In genomic region chr6:149056777-149057463, GRCh38 we compare ENCODE assay signal across 24 cellular contexts.
DNase-seq lines count a peak whose midpoint lies in the region; ATAC-seq and TF ChIP-seq lines count a peak whose summit lies in the region.
"Had no signal": no experiment of that assay in that cellular context is flagged by ENCODE, and none has a peak within 500 bp of the region (broad histone marks: within the 10 kb centered on the region; RNA-seq: fewer than 3 reads in every experiment).

No MANE protein-coding gene starts in this region.

- peak overlapping the region; percentile 44; the same call in 1 of the 2 replicates for H3K27ac ChIP-seq in DND-41 (ENCODE audit: low read length)
- H3K27ac ChIP-seq: RWPE1, SK-N-MC had no signal

- H3K4me1 ChIP-seq in DND-41 (ENCODE audit: insufficient read depth, low read length): peaks cover 67% of the 10 kb centered on the region
- H3K4me1 ChIP-seq: HAP-1 had no signal

- no peak overlapping the region for H2AFZ ChIP-seq in DND-41 (ENCODE audit: low read depth, low read length)

- TF ChIP-seq CTCF in DND-41 (IDR thresholded peaks at IDR 0.05; ENCODE audit: borderline replicate concordance, extremely low read depth, low read length, poor library complexity, severe bottlenecking) (no peak), fibroblast of the aortic adventitia (IDR thresholded peaks at IDR 0.05; ENCODE audit: insufficient read depth, low read length) (no peak)

- no peak overlapping the region for H3K4me2 ChIP-seq in DND-41 (ENCODE audit: insufficient read depth, low read length)

- no peaks in the 10 kb centered on the region for H3K27me3 ChIP-seq in DND-41 (ENCODE audit: insufficient read depth, low read length, poor library complexity)
- H3K27me3 ChIP-seq: BE2C had no signal

- no peaks in the 10 kb centered on the region for H4K20me1 ChIP-seq in DND-41 (ENCODE audit: insufficient read depth, low read length)

- H3K79me2 ChIP-seq in DND-41 (ENCODE audit: insufficient read depth, low read length): peaks cover 4% of the 10 kb centered on the region; the same call in 1 of the 2 replicates

- ATAC-seq in DND-41 (ENCODE audit: insufficient read depth, low read depth) (no peak), GM19023 (IDR thresholded peaks at IDR 0.05; ENCODE audit: unreplicated experiment) (no peak)
- ATAC-seq: Panc1 had no signal

- H3K4me3 ChIP-seq in DND-41 (ENCODE audit: low read depth in 1 of 2, low read length in 2 of 2) (no peak overlapping the region), fibroblast of the aortic adventitia (ENCODE audit: low read depth, low read length) (no peak overlapping the region)
- H3K4me3 ChIP-seq: HAP-1, SK-N-MC had no signal

- H3K9ac ChIP-seq in DND-41 (ENCODE audit: low read depth, low read length): no peak overlapping the region

- no peaks in the 10 kb centered on the region for H3K9me3 ChIP-seq in DND-41 (ENCODE audit: insufficient read depth, low read length, severe bottlenecking)
- H3K9me3 ChIP-seq: BE2C, HAP-1 had no signal

- DNase-seq in DMS79 treated with DMSO at 0.1 percent for 48 hours (lab: John Stamatoyannopoulos, UW) (peak; percentile 23), DMS79 (lab: John Stamatoyannopoulos, UW) (no peak), DND-41 (no peak), NCI-H226 (peak; percentile 64), fibroblast of the aortic adventitia (ENCODE audit: low read depth) (peak; percentile 22), NCI-H1417 (lab: John Stamatoyannopoulos, UW) (no peak), Kasumi-1 (lab: John Stamatoyannopoulos, UW) (no peak)
- DNase-seq: 8988T; ACHN; BE2C; CD8-positive, alpha-beta memory T cell; DMS153; GOT3; NCI-H1105; NCI-H146; NCI-H1930; NCI-H2107; NCI-H526 treated with DMSO at 0.1 percent for 48 hours; SIG-M5 had no signal

- H3K36me3 ChIP-seq in DND-41 (ENCODE audit: insufficient read depth, low read length): no peaks in the 10 kb centered on the region; the same call in 1 of the 2 replicates
- H3K36me3 ChIP-seq: BE2C, HAP-1 had no signal

Comparison
In these comparisons a context has a peak if more than half of its experiments do, and no peak if none do; other contexts are left out.
1. DNase-seq: peak in DMS79 treated with DMSO at 0.1 percent for 48 hours (single experiment), NCI-H226 (single experiment) and fibroblast of the aortic adventitia (single experiment); none in DMS79 (single experiment), DND-41 (single experiment), NCI-H1417 (0 of 3) and Kasumi-1 (0 of 2).